11 cellular contexts compared by ENCODE assay signal in genomic region chr2:6103949-6104348, GRCh38.
DNase-seq lines count a peak whose midpoint lies in the region; ATAC-seq and TF ChIP-seq lines count a peak whose summit lies in the region.
"Had no signal": no experiment of that assay in that cellular context is flagged by ENCODE, and none has a peak within 500 bp of the region (broad histone marks: within the 10 kb centered on the region; RNA-seq: fewer than 3 reads in every experiment).

No MANE protein-coding gene starts in this region.

- no peak overlapping the region for H3K4me3 Mint-ChIP-seq in GM23338
- H3K4me3 Mint-ChIP-seq in activated T-cell treated with anti-CD3 and anti-CD28 coated beads, Interleukin-2, amount 50 U/mL, for 4 hours = no peak overlapping the region

- H3K27ac ChIP-seq in GM23338 (ENCODE audit: low read depth) (no peak overlapping the region), esophagus squamous epithelium (no peak overlapping the region)

- no peaks in the 10 kb centered on the region for H3F3A ChIP-seq in GM23338 (replicated peaks; ENCODE audit: low read depth)

- H3K27ac Mint-ChIP-seq in GM23338 = no peak overlapping the region

- peaks cover 0 to 9% (median 0%) of the 10 kb centered on the region in 3 donors for H3K9me3 ChIP-seq in esophagus squamous epithelium

- no peak; the same call in 2 of the 3 replicates for ATAC-seq in GM23338
- no peak for ATAC-seq in activated T-cell treated with anti-CD3 and anti-CD28 coated beads, Interleukin-2, amount 50 U/mL, for 4 hours
- ATAC-seq: HCT116 had no signal

- H3K9me3 Mint-ChIP-seq in GM23338 = peaks cover 80% of the 10 kb centered on the region
- no peaks in the 10 kb centered on the region for H3K9me3 Mint-ChIP-seq in activated T-cell treated with anti-CD3 and anti-CD28 coated beads, Interleukin-2, amount 50 U/mL, for 4 hours

- H4K20me1 ChIP-seq in GM23338 (replicated peaks; ENCODE audit: insufficient read depth) = no peaks in the 10 kb centered on the region

- WGBS in esophagus squamous epithelium, 2 donors = 30% methylated on average over 2 of the region's 3 CpGs; no CpG with 5 or more reads in 1 of the 2 donors

- no peaks in the 10 kb centered on the region for H3K9me2 ChIP-seq in GM23338 (ENCODE audit: insufficient read depth)

- no peaks in the 10 kb centered on the region for H3K79me2 ChIP-seq in GM23338 (replicated peaks; ENCODE audit: insufficient read depth)

- TF ChIP-seq POLR2A in esophagus squamous epithelium (IDR thresholded peaks at IDR 0.05) = no peak

- H3K27me3 Mint-ChIP-seq in GM23338 (ENCODE audit: insufficient read depth, low read depth, poor library complexity) = peaks cover 2% of the 10 kb centered on the region
- H3K27me3 Mint-ChIP-seq in activated T-cell treated with anti-CD3 and anti-CD28 coated beads, Interleukin-2, amount 50 U/mL, for 4 hours (ENCODE audit: low read depth) = no peaks in the 10 kb centered on the region

- H3K4me2 ChIP-seq in GM23338 = no peak overlapping the region

- H3K36me3 ChIP-seq in GM23338 (ENCODE audit: insufficient read depth) (no peaks in the 10 kb centered on the region; the same call in 1 of the 2 replicates), esophagus squamous epithelium (no peaks in the 10 kb centered on the region)

- TF ChIP-seq CTCF in GM23338 (conservative IDR thresholded peaks at IDR 0.05; ENCODE audit: low read depth in 2 of 2) (peak; percentile 39 to 47), esophagus squamous epithelium (IDR thresholded peaks at IDR 0.05) (no peak)

- H3K27me3 ChIP-seq in GM23338 (ENCODE audit: insufficient read depth) (no peaks in the 10 kb centered on the region), esophagus squamous epithelium (no peaks in the 10 kb centered on the region)

- no peak overlapping the region for H2AFZ ChIP-seq in GM23338

- no peak overlapping the region for H3K4me3 ChIP-seq in GM23338
- H3K4me3 ChIP-seq in esophagus squamous epithelium = no peak overlapping the region

- no peaks in the 10 kb centered on the region for H3K4me1 Mint-ChIP-seq in GM23338
- H3K4me1 Mint-ChIP-seq in activated T-cell treated with anti-CD3 and anti-CD28 coated beads, Interleukin-2, amount 50 U/mL, for 4 hours (ENCODE audit: low read depth) = no peaks in the 10 kb centered on the region

- H3K36me3 Mint-ChIP-seq in GM23338 (ENCODE audit: low read depth) = peaks cover 6% of the 10 kb centered on the region; the same call in 1 of the 3 replicates
- no peaks in the 10 kb centered on the region for H3K36me3 Mint-ChIP-seq in activated T-cell treated with anti-CD3 and anti-CD28 coated beads, Interleukin-2, amount 50 U/mL, for 4 hours (ENCODE audit: insufficient read depth)

- H3K4me1 ChIP-seq in GM23338 (ENCODE audit: insufficient read depth) (no peaks in the 10 kb centered on the region), esophagus squamous epithelium (no peaks in the 10 kb centered on the region)

- intact Hi-C loops in esophagus squamous epithelium (cut with DNase I) = no loop called here

- peak; percentile 79 for DNase-seq in DMS153 treated with DMSO at 0.1 percent for 48 hours (lab: John Stamatoyannopoulos, UW; ENCODE audit: unreplicated experiment)
- DNase-seq in GM23338 (ENCODE audit: low spot score) = peak; percentile 37
- DNase-seq in NCI-H345 (lab: John Stamatoyannopoulos, UW) = peak; percentile 99
- peak; percentile 60 for DNase-seq in islet precursor cell
- no peak for DNase-seq in epidermal melanocyte (ENCODE audit: insufficient read length, low spot score)
- DNase-seq in esophagus squamous epithelium (lab: John Stamatoyannopoulos, UW) = no peak
- no peak for DNase-seq in activated T-cell treated with anti-CD3 and anti-CD28 coated beads, Interleukin-2, amount 50 U/mL, for 4 hours
- DNase-seq in RPMI8226 = no peak
- DNase-seq: caudate nucleus, NCI-H526 treated with DMSO at 0.1 percent for 48 hours had no signal

TF ChIP-seq in GM23338, 12 proteins besides CTCF, POLR2A, EP300 and RAD21:
- TF ChIP-seq EZH2phosphoT487 (IDR thresholded peaks at IDR 0.05; ENCODE audit: unreplicated experiment) = no peak
- no peak for TF ChIP-seq POLR2AphosphoS5 (IDR thresholded peaks at IDR 0.05; ENCODE audit: low read depth)
- no peak for TF ChIP-seq CREB1 (CRISPR knock-in tag; IDR thresholded peaks at IDR 0.05; ENCODE audit: low read depth)
- no peak for TF ChIP-seq NANOG (IDR thresholded peaks at IDR 0.05; ENCODE audit: borderline replicate concordance)
- TF ChIP-seq ZNF331 (CRISPR knock-in tag; IDR thresholded peaks at IDR 0.05; ENCODE audit: low read depth) = no peak
- TF ChIP-seq EZH2 (IDR thresholded peaks at IDR 0.05; ENCODE audit: low read depth, unreplicated experiment) = no peak

Comparison
In these comparisons a context has a peak if more than half of its experiments do, and no peak if none do; other contexts are left out.
1. DNase-seq: peak in DMS153 treated with DMSO at 0.1 percent for 48 hours (single experiment), GM23338 (single experiment), NCI-H345 (single experiment) and islet precursor cell (single experiment); none in epidermal melanocyte (single experiment), esophagus squamous epithelium (single experiment), activated T-cell treated with anti-CD3 and anti-CD28 coated beads, Interleukin-2, amount 50 U/mL, for 4 hours (single experiment) and RPMI8226 (single experiment).
2. CTCF ChIP-seq: peak in GM23338 (2 of 2); none in esophagus squamous epithelium (0 of 6).